Comparison of ENCODE assay signal across 29 cellular contexts in genomic region chr21:42350271-42350885, GRCh38. TPM values are rescaled to one million over a fixed set of nuclear protein-coding genes. Genes with fewer than 3 reads are reported as not detected.
DNase-seq lines count a peak whose midpoint lies in the region; ATAC-seq and TF ChIP-seq lines count a peak whose summit lies in the region.
"Had no signal": no experiment of that assay in that cellular context is flagged by ENCODE, and none has a peak within 500 bp of the region (broad histone marks: within the 10 kb centered on the region; RNA-seq: fewer than 3 reads in every experiment).

No MANE protein-coding gene starts in this region.

- TF ChIP-seq EP300 in sigmoid colon (IDR thresholded peaks at IDR 0.05): no peak

- no peak for TF ChIP-seq CTCF in sigmoid colon (IDR thresholded peaks at IDR 0.05)

- TF ChIP-seq POLR2A in sigmoid colon (IDR thresholded peaks at IDR 0.05) (no peak), GM18505 (IDR thresholded peaks at IDR 0.05; ENCODE audit: borderline replicate concordance, extremely low read depth, insufficient read depth, insufficient read length) (no peak)

- WGBS in sigmoid colon, 2 donors: 85 to 90% methylated on average over 12 of the region's 12 CpGs

- peaks cover 0 to 3% (median 0%) of the 10 kb centered on the region in 4 donors for H3K9me3 ChIP-seq in sigmoid colon
- H3K9me3 ChIP-seq: gastrocnemius medialis, SJSA1 had no signal

- peaks cover 0 to 13% (median 0%) of the 10 kb centered on the region in 3 donors for H3K27me3 ChIP-seq in sigmoid colon
- H3K27me3 ChIP-seq: right atrium auricular region, SJSA1, transverse colon had no signal

- H3K27ac ChIP-seq in sigmoid colon: no peak overlapping the region
- H3K27ac ChIP-seq: gastrocnemius medialis, parathyroid adenoma, right atrium auricular region, SJSA1, transverse colon had no signal

- ATAC-seq in HG03159 (IDR thresholded peaks at IDR 0.05; ENCODE audit: unreplicated experiment) (no peak), GM18505 (IDR thresholded peaks at IDR 0.05; ENCODE audit: unreplicated experiment) (no peak)
- ATAC-seq: activated naive CD4-positive, alpha-beta T cell treated with anti-CD3 and anti-CD28 coated beads, Interleukin-2, amount 50 U/mL, for 72 hours; gastrocnemius medialis; GM23338 had no signal

- H3K4me3 ChIP-seq in sigmoid colon: no peak overlapping the region
- H3K4me3 ChIP-seq: gastrocnemius medialis, GM23338, lung, right atrium auricular region, SJSA1, transverse colon had no signal

- peak; percentile 29 for DNase-seq in D341Med (ENCODE audit: low spot score)
- DNase-seq in DMS79 treated with DMSO at 0.1 percent for 48 hours (lab: John Stamatoyannopoulos, UW): peak; percentile 47
- DNase-seq in left kidney (ENCODE audit: low read depth, low spot score): peak; percentile 85
- peak; percentile 30 for DNase-seq in sigmoid colon
- no peak for DNase-seq in AG20443 (ENCODE audit: low spot score)
- DNase-seq: aorta, C1 segment of cervical spinal cord, gastrocnemius medialis, HFFc6, KG1, NCI-H1092 treated with DMSO at 0.1 percent for 48 hours, NCI-H187, NCI-H510A, T1000, transverse colon had no signal

- intact Hi-C loops in sigmoid colon (cut with DNase I): no loop called here

- no peaks in the 10 kb centered on the region for H3K4me1 ChIP-seq in sigmoid colon
- H3K4me1 ChIP-seq: gastrocnemius medialis, parathyroid adenoma, right atrium auricular region, SJSA1, transverse colon had no signal

- H3K36me3 ChIP-seq in sigmoid colon: no peaks in the 10 kb centered on the region
- H3K36me3 ChIP-seq: gastrocnemius medialis, right atrium auricular region, SJSA1, transverse colon had no signal

RNA-seq across cellular contexts. Expression of gene TFF2, which starts 0.4 kb away (rescaled TPM):
- not detected for total RNA-seq in sigmoid colon
- polyA plus RNA-seq in sigmoid colon: 10 to 100 TPM in 1 of 3 donors, 1 to 10 TPM in 2; 1.5 to 23.4 (median 3.0) TPM
- total RNA-seq: activated naive CD4-positive, alpha-beta T cell treated with anti-CD3 and anti-CD28 coated beads, Interleukin-2, amount 50 U/mL, for 72 hours; aorta; bronchial epithelial cell; Daoy; fibroblast of lung; gastrocnemius medialis; GM23338; HFFc6; lung; MCF 10A; right atrium auricular region; RPMI7951; SJSA1 had no signal
- polyA plus RNA-seq: fibroblast of lung, GM23338, lung, neural cell had no signal

RNA-seq across cellular contexts. Expression of gene TFF1, which starts 16.0 kb away (rescaled TPM):
- total RNA-seq in sigmoid colon: 1 to 10 TPM in 1 of 4 donors, not detected in 3; 1.1 TPM
- polyA plus RNA-seq in sigmoid colon: 100 to 1,000 TPM; 414 to 706 (median 493) TPM
- total RNA-seq: activated naive CD4-positive, alpha-beta T cell treated with anti-CD3 and anti-CD28 coated beads, Interleukin-2, amount 50 U/mL, for 72 hours; aorta; bronchial epithelial cell; Daoy; fibroblast of lung; gastrocnemius medialis; GM23338; HFFc6; MCF 10A; right atrium auricular region; RPMI7951; SJSA1 had no signal
- polyA plus RNA-seq: fibroblast of lung, GM23338, neural cell had no signal

RNA-seq across cellular contexts. Expression of gene TFF3, which starts 35.2 kb away (rescaled TPM):
- total RNA-seq in sigmoid colon: 10 to 100 TPM; 14.3 to 45.1 (median 23.7) TPM
- 1,000 to 10,000 TPM; 1,800 to 7,065 (median 3,772) TPM for polyA plus RNA-seq in sigmoid colon
- total RNA-seq: activated naive CD4-positive, alpha-beta T cell treated with anti-CD3 and anti-CD28 coated beads, Interleukin-2, amount 50 U/mL, for 72 hours; fibroblast of lung; HFFc6; MCF 10A; SJSA1 had no signal
- polyA plus RNA-seq: fibroblast of lung, neural cell had no signal

RNA-seq across cellular contexts. Expression of gene TMPRSS3, which starts 45.5 kb away (rescaled TPM):
- under 1 TPM in 1 of 4 donors, not detected in 3; 0.16 TPM for total RNA-seq in sigmoid colon
- polyA plus RNA-seq in sigmoid colon: 1 to 10 TPM in 1 of 3 donors, under 1 TPM in 1, not detected in 1; 0.60 to 1.3 TPM
- total RNA-seq: fibroblast of lung, gastrocnemius medialis, HFFc6, RPMI7951 had no signal
- polyA plus RNA-seq: fibroblast of lung, GM23338 had no signal

RNA-seq across cellular contexts. Expression of gene UBASH3A, which starts 53.3 kb away (rescaled TPM):
- total RNA-seq in sigmoid colon: not detected
- polyA plus RNA-seq in sigmoid colon: 1 to 10 TPM in 1 of 3 donors, not detected in 2; 3.9 TPM
- total RNA-seq: bronchial epithelial cell, Daoy, fibroblast of lung, GM23338, HFFc6, MCF 10A, RPMI7951, SJSA1 had no signal
- polyA plus RNA-seq: fibroblast of lung, GM23338, neural cell had no signal
